Comparison of ENCODE assay signal across 1 cellular context in genomic region chr3:194682651-194683310, GRCh38.
A peak's percentile ranks its signal among the peaks of the same experiment; 100 is the strongest.
TF ChIP-seq lines count a peak whose summit lies in the region.

No MANE protein-coding gene starts in this region.

TF ChIP-seq in K562, 482 proteins besides CTCF, POLR2A, EP300 and RAD21 (continued from another document and continues in another):
- TF ChIP-seq, protein P1, sequence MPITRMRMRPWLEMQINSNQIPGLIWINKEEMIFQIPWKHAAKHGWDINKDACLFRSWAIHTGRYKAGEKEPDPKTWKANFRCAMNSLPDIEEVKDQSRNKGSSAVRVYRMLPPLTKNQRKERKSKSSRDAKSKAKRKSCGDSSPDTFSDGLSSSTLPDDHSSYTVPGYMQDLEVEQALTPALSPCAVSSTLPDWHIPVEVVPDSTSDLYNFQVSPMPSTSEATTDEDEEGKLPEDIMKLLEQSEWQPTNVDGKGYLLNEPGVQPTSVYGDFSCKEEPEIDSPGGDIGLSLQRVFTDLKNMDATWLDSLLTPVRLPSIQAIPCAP (CRISPR knock-in tag; IDR thresholded peaks at IDR 0.05; ENCODE audit: borderline replicate concordance), result no peak
- TF ChIP-seq MAFF (IDR thresholded peaks at IDR 0.05; ENCODE audit: low read length) (no peak), PHB (CRISPR knock-in tag; IDR thresholded peaks at IDR 0.05) (no peak), SRSF9 (IDR thresholded peaks at IDR 0.05; ENCODE audit: borderline replicate concordance, low read depth, low read length) (no peak), MAX (CRISPR knock-in tag; IDR thresholded peaks at IDR 0.05) (peak; percentile 19; the same call in 1 of the 2 replicates), TBP (optimal IDR thresholded peaks at IDR 0.05; ENCODE audit: low read depth, low read length) (peak; percentile 8), U2AF1 (optimal IDR thresholded peaks at IDR 0.05; ENCODE audit: low read depth, low read length) (no peak), DIDO1 (tag; IDR thresholded peaks at IDR 0.05; ENCODE audit: low read depth) (no peak), NRF1 (conservative IDR thresholded peaks at IDR 0.05 in 1 of 2, IDR thresholded peaks at IDR 0.05 in 1 of 2) (no peak), STAT5B (CRISPR knock-in tag; IDR thresholded peaks at IDR 0.05) (no peak), SRSF3 (IDR thresholded peaks at IDR 0.05; ENCODE audit: insufficient read depth, low read length) (no peak), FIP1L1 (IDR thresholded peaks at IDR 0.05; ENCODE audit: low read depth, low read length, poor library complexity, severe bottlenecking) (no peak), ZNF75A (CRISPR knock-in tag; IDR thresholded peaks at IDR 0.05) (no peak), BRD9 (IDR thresholded peaks at IDR 0.05; ENCODE audit: low read depth, partially characterized antibody) (peak; percentile 69), POLR3A (IDR thresholded peaks at IDR 0.05; ENCODE audit: borderline replicate concordance, extremely low read depth, insufficient read depth, insufficient read length) (no peak), ZNF639 (CRISPR knock-in tag; conservative IDR thresholded peaks at IDR 0.05 in 1 of 2, IDR thresholded peaks at IDR 0.05 in 1 of 2) (no peak), KAT2B (IDR thresholded peaks at IDR 0.05; ENCODE audit: low read depth, low read length) (no peak), SMARCA5 (IDR thresholded peaks at IDR 0.05) (no peak), STAG1 (CRISPR knock-in tag; IDR thresholded peaks at IDR 0.05; ENCODE audit: borderline replicate concordance) (peak; percentile 67; the same call in 1 of the 2 replicates), ZNF512 (tag; IDR thresholded peaks at IDR 0.05) (no peak), NEUROD1 (IDR thresholded peaks at IDR 0.05; ENCODE audit: borderline replicate concordance, low read depth, low read length, partially characterized antibody) (no peak), ZFP30 (CRISPR knock-in tag; IDR thresholded peaks at IDR 0.05; ENCODE audit: borderline replicate concordance) (no peak), ZKSCAN1 (IDR thresholded peaks at IDR 0.05; ENCODE audit: low read depth, low read length) (0 out of 2 replicates have a peak, but pooled peaks have one; percentile 20), HSF4 (CRISPR knock-in tag; IDR thresholded peaks at IDR 0.05; ENCODE audit: borderline replicate concordance) (no peak), SRSF7 (optimal IDR thresholded peaks at IDR 0.05; ENCODE audit: low read depth, low read length) (no peak), SNIP1 (IDR thresholded peaks at IDR 0.05; ENCODE audit: low read depth) (no peak), ZNF707 (CRISPR knock-in tag; conservative IDR thresholded peaks at IDR 0.05) (no peak), ZBTB43 (CRISPR knock-in tag; IDR thresholded peaks at IDR 0.05) (no peak), PHF21A (IDR thresholded peaks at IDR 0.05; ENCODE audit: borderline replicate concordance, low read depth) (no peak), ELF2 (CRISPR knock-in tag; IDR thresholded peaks at IDR 0.05) (no peak), SNAPC5 (CRISPR knock-in tag; IDR thresholded peaks at IDR 0.05) (no peak), CCAR2 (IDR thresholded peaks at IDR 0.05; ENCODE audit: low read depth, low read length) (no peak), FOS (IDR thresholded peaks at IDR 0.05; ENCODE audit: extremely low read depth, insufficient read length) (no peak), ZNF134 (CRISPR knock-in tag; conservative IDR thresholded peaks at IDR 0.05) (no peak), MTA2 (IDR thresholded peaks at IDR 0.05; ENCODE audit: low read depth) (no peak), LCOR (CRISPR knock-in tag; IDR thresholded peaks at IDR 0.05) (peak; percentile 84), MTF1 (CRISPR knock-in tag; IDR thresholded peaks at IDR 0.05; ENCODE audit: borderline replicate concordance) (no peak), CC2D1A (IDR thresholded peaks at IDR 0.05) (no peak; the same call in 1 of the 2 replicates), MXD1 (CRISPR knock-in tag; IDR thresholded peaks at IDR 0.05; ENCODE audit: borderline replicate concordance, poor library complexity, severe bottlenecking) (no peak), POLR2H (tag; IDR thresholded peaks at IDR 0.05; ENCODE audit: low read depth) (no peak), SMAD3 (CRISPR knock-in tag; conservative IDR thresholded peaks at IDR 0.05) (no peak), ZEB2 (IDR thresholded peaks at IDR 0.05) (no peak), MAFG (tag; conservative IDR thresholded peaks at IDR 0.05) (no peak), ZNF282 (CRISPR knock-in tag; IDR thresholded peaks at IDR 0.05) (no peak), ZNF655 (CRISPR knock-in tag; IDR thresholded peaks at IDR 0.05) (no peak), SMAD2 (IDR thresholded peaks at IDR 0.05; ENCODE audit: low read depth, low read length) (no peak), NR1H2 (CRISPR knock-in tag; IDR thresholded peaks at IDR 0.05) (no peak), ZC3H8 (IDR thresholded peaks at IDR 0.05) (no peak), RCOR1 (IDR thresholded peaks at IDR 0.05; ENCODE audit: borderline replicate concordance in 1 of 2, low read depth in 2 of 2, low read length in 2 of 2) (no peak), ZNF561 (CRISPR knock-in tag; conservative IDR thresholded peaks at IDR 0.05) (no peak)
- TF ChIP-seq, protein P2, sequence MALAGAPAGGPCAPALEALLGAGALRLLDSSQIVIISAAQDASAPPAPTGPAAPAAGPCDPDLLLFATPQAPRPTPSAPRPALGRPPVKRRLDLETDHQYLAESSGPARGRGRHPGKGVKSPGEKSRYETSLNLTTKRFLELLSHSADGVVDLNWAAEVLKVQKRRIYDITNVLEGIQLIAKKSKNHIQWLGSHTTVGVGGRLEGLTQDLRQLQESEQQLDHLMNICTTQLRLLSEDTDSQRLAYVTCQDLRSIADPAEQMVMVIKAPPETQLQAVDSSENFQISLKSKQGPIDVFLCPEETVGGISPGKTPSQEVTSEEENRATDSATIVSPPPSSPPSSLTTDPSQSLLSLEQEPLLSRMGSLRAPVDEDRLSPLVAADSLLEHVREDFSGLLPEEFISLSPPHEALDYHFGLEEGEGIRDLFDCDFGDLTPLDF (CRISPR knock-in tag; IDR thresholded peaks at IDR 0.05), result 0 out of 2 replicates have a peak, but pooled peaks have one; percentile 32
